In genomic region chr20:17611540-17612286, GRCh38 we compare ENCODE assay signal across 8 cellular contexts. TPM values are rescaled to one million over a fixed set of nuclear protein-coding genes. Genes with fewer than 3 reads are reported as not detected.
DNase-seq lines count a peak whose midpoint lies in the region; ATAC-seq, FAIRE-seq and TF ChIP-seq lines count a peak whose summit lies in the region.

No MANE protein-coding gene starts in this region.

- TF ChIP-seq CTCF in A549 (IDR thresholded peaks at IDR 0.05) (peak; percentile 36), breast epithelium (IDR thresholded peaks at IDR 0.05) (peak in 1 of 3 donors; percentile 9)

- H3K27me3 ChIP-seq in breast epithelium: no peaks in the 10 kb centered on the region

- H3K36me3 ChIP-seq in breast epithelium: no peaks in the 10 kb centered on the region

- POLR2A ChIA-PET in A549 (lab: Yijun Ruan, JAX): no interaction called here

- no peak for TF ChIP-seq EP300 in A549 (IDR thresholded peaks at IDR 0.05)

- CTCF ChIA-PET in A549 (lab: Yijun Ruan, JAX): interaction anchor here (0.8 to 20.6 kb wide), 17 partner anchors 7 to 384 kb away, joined by 3 to 501 read pairs (median 5); partner anchors contain the start of gene BFSP1

- ATAC-seq in A549 (peak; percentile 20 to 25), GM21447 (IDR thresholded peaks at IDR 0.05; ENCODE audit: unreplicated experiment) (no peak)

- no peak for FAIRE-seq in A549 (lab: Jason Lieb, UNC)

- TF ChIP-seq POLR2A in A549 (IDR thresholded peaks at IDR 0.05; ENCODE audit: low read length) (no peak), breast epithelium (IDR thresholded peaks at IDR 0.05) (no peak)

- no peak overlapping the region for H3K4me2 ChIP-seq in A549

- H3K4me3 ChIP-seq in A549: no peak overlapping the region
- H3K4me3 ChIP-seq in breast epithelium: no peak overlapping the region

- H3K27ac ChIP-seq in A549 (peak overlapping the region in 1 of 2 experiments; percentile 66; a peak in 3 of 6 replicates), breast epithelium (peak overlapping the region; percentile 67 to 86)

- intact Hi-C loops in breast epithelium (cut with DNase I; ENCODE audit: low total_unique reads): no loop called here

- WGBS in A549 (ENCODE audit: missing lambda C conversion rate): 81% methylated on average over 19 of the region's 26 CpGs

- peak in 1 of 2 experiments; percentile 31 for DNase-seq in A549 (ENCODE audit: low read depth in 1 of 2, low spot score in 1 of 2)
- peak; percentile 65 for DNase-seq in HK-2 (ENCODE audit: unreplicated experiment)
- peak in 1 of 2 donors; percentile 29 for DNase-seq in breast epithelium (ENCODE audit: low spot score in 2 of 2)
- DNase-seq in mesenteric fat pad (ENCODE audit: low spot score): peak; percentile 87
- no peak for DNase-seq in NCI-H510A treated with DMSO at 0.1 percent for 48 hours (lab: John Stamatoyannopoulos, UW)
- no peak for DNase-seq in middle frontal gyrus (ENCODE audit: extremely low spot score, low spot score)
- DNase-seq in NCI-H446 (lab: John Stamatoyannopoulos, UW): no peak

- H3K4me1 ChIP-seq in A549 (peaks cover 14% of the 10 kb centered on the region; the same call in 2 of the 3 replicates), breast epithelium (peaks cover 4 to 5% of the 10 kb centered on the region in 2 donors)

- H3K9me3 ChIP-seq in A549 (no peaks in the 10 kb centered on the region), breast epithelium (no peaks in the 10 kb centered on the region)

- peak; percentile 36 to 44; a peak in 3 of 5 replicates for TF ChIP-seq RAD21 in A549 (conservative IDR thresholded peaks at IDR 0.05 in 1 of 2, IDR thresholded peaks at IDR 0.05 in 1 of 2)

TF ChIP-seq in A549, 52 proteins besides CTCF, POLR2A, EP300 and RAD21:
- no peak for TF ChIP-seq MAFK (IDR thresholded peaks at IDR 0.05; ENCODE audit: partially characterized antibody)
- no peak for TF ChIP-seq E2F6 (IDR thresholded peaks at IDR 0.05; ENCODE audit: borderline replicate concordance, low read depth)
- TF ChIP-seq MYC (IDR thresholded peaks at IDR 0.05; ENCODE audit: borderline replicate concordance, low read length): no peak
- TF ChIP-seq SMC3 (IDR thresholded peaks at IDR 0.05): peak; percentile 52; the same call in 1 of the 3 replicates
- TF ChIP-seq ESRRA (IDR thresholded peaks at IDR 0.05; ENCODE audit: borderline replicate concordance, low read length): no peak

RNA-seq across cellular contexts. Expression of gene DSTN, which starts 41.8 kb away (rescaled TPM):
- polyA plus RNA-seq in A549 (2011; rRNA removed) (425 and 544 TPM in 2 replicates), A549 (2017; fragmentation: RNase III; extraction: RNeasy Plus Mini Kit Qiagen cat#74134 plus additional on column Dnase treatment) (1,014 to 1,239 TPM (median 1,131 TPM) in 3 replicates)
- 291 and 367 TPM in 2 replicates for polyA plus RNA-seq in A549 (2012; cell fraction: cytosol; rRNA removed)
- 69.9 and 92.9 TPM in 2 replicates for polyA plus RNA-seq in A549 (2012; cell fraction: nucleus; rRNA removed)
- polyA minus RNA-seq in A549 (2011; rRNA and poly(A)+ RNA removed): 40.0 and 44.5 TPM in 2 replicates
- total RNA-seq in breast epithelium (100 to 1,000 TPM; 180 to 384 (median 272) TPM), mesenteric fat pad (165 TPM)

Comparison
In these comparisons a context has a peak if more than half of its experiments do, and no peak if none do; other contexts are left out.
1. DNase-seq: peak in HK-2 (single experiment) and mesenteric fat pad (single experiment); none in NCI-H510A treated with DMSO at 0.1 percent for 48 hours (single experiment), middle frontal gyrus (single experiment) and NCI-H446 (0 of 2).